Comparison of ENCODE assay signal across 15 cellular contexts in the genomic region with DNA sequence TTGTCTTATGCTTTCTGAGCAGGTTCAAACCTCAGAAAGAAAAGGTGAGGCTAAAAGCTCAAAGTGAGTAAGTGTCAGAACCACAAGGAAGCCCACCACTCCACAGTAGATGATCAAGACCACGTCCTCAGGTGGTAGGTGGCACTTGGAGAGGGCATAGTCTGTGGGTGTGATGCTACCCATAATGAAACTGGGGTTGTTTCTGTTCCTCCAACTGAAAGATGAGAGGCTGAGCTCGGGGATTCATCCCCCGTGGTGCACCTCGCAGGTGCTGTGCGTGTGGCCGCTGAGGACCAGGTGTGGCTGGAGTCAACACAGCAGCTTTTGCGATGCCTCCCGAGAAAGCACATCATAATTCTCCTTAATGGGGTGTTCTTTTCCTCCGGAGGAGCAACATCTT.
DNase-seq lines count a peak whose midpoint lies in the region; ATAC-seq and TF ChIP-seq lines count a peak whose summit lies in the region.
"Had no signal": no experiment of that assay in that cellular context is flagged by ENCODE, and none has a peak within 500 bp of the region (broad histone marks: within the 10 kb centered on the region; RNA-seq: fewer than 3 reads in every experiment).

No MANE protein-coding gene starts in this region.

- peak; percentile 67 for ATAC-seq in GM18868 (IDR thresholded peaks at IDR 0.05; ENCODE audit: unreplicated experiment)
- ATAC-seq in GM19324 (IDR thresholded peaks at IDR 0.05; ENCODE audit: low FRiP score, unreplicated experiment), result peak; percentile 49
- ATAC-seq in stimulated activated naive B cell treated with anti-CD40 and anti-IgM and Interleukin-4, amounts not matched to agents 10 μg/mL and 1 μg/mL and 100 μg/mL, for 72 hours (replicated peaks), result peak; percentile 77 to 79
- no peak for ATAC-seq in stimulated activated effector memory CD8-positive, alpha-beta T cell treated with anti-CD3 and anti-CD28 coated beads, Interleukin-12 subunit alpha, Interleukin-12 subunit beta, amount 100 ng/mL, for 72 hours
- no peak for ATAC-seq in Right ventricle myocardium superior (ENCODE audit: poor library complexity)
- ATAC-seq: GM23338, HCT116 had no signal

- no peak overlapping the region for H3K9ac ChIP-seq in OCI-LY3 (ENCODE audit: low read length)

- no peak for TF ChIP-seq CTCF in OCI-LY3 (IDR thresholded peaks at IDR 0.05; ENCODE audit: low read depth, low read length)

- no peaks in the 10 kb centered on the region for H3K79me2 ChIP-seq in OCI-LY3 (ENCODE audit: low read length)

- peaks cover 10% of the 10 kb centered on the region; the same call in 1 of the 2 replicates for H3K4me1 ChIP-seq in OCI-LY3 (ENCODE audit: low read length)

- no peak overlapping the region for H3K4me3 ChIP-seq in OCI-LY3 (ENCODE audit: low read length)
- H3K4me3 ChIP-seq: GM23338 had no signal

- H3K9me3 Mint-ChIP-seq in stimulated activated naive B cell treated with anti-CD40 and anti-IgM and Interleukin-4, amounts not matched to agents 10 μg/mL and 1 μg/mL and 100 μg/mL, for 72 hours, result no peaks in the 10 kb centered on the region
- H3K9me3 Mint-ChIP-seq in stimulated activated effector memory CD8-positive, alpha-beta T cell treated with anti-CD3 and anti-CD28 coated beads, Interleukin-12 subunit alpha, Interleukin-12 subunit beta, amount 100 ng/mL, for 72 hours, result no peaks in the 10 kb centered on the region

- no peaks in the 10 kb centered on the region for H4K20me1 ChIP-seq in OCI-LY3 (ENCODE audit: insufficient read depth, low read length)

- H3K4me3 Mint-ChIP-seq in stimulated activated naive B cell treated with anti-CD40 and anti-IgM and Interleukin-4, amounts not matched to agents 10 μg/mL and 1 μg/mL and 100 μg/mL, for 72 hours, result no peak overlapping the region
- no peak overlapping the region for H3K4me3 Mint-ChIP-seq in stimulated activated effector memory CD8-positive, alpha-beta T cell treated with anti-CD3 and anti-CD28 coated beads, Interleukin-12 subunit alpha, Interleukin-12 subunit beta, amount 100 ng/mL, for 72 hours
- H3K4me3 Mint-ChIP-seq: CD4-positive, alpha-beta memory T cell; GM23338; H9 had no signal

- no peaks in the 10 kb centered on the region for H3K27me3 ChIP-seq in OCI-LY3 (ENCODE audit: low read depth, low read length)

- intact Hi-C loops in Right ventricle myocardium superior (cut with DNase I), result no loop called here

- H3K9me3 ChIP-seq in OCI-LY3 (ENCODE audit: insufficient read depth, low read length), result no peaks in the 10 kb centered on the region

- DNase-seq in stimulated activated naive B cell treated with anti-CD40 and anti-IgM and Interleukin-4, amounts not matched to agents 10 μg/mL and 1 μg/mL and 100 μg/mL, for 72 hours, result no peak
- no peak for DNase-seq in stimulated activated effector memory CD8-positive, alpha-beta T cell treated with anti-CD3 and anti-CD28 coated beads, Interleukin-12 subunit alpha, Interleukin-12 subunit beta, amount 100 ng/mL, for 72 hours (ENCODE audit: low spot score in 2 of 2)
- DNase-seq in Right ventricle myocardium superior, result no peak
- DNase-seq: C1 segment of cervical spinal cord; Calu3; CD4-positive, alpha-beta memory T cell; COR-L47; DMS53; DND-41; H9 had no signal

- no peak overlapping the region for H2AFZ ChIP-seq in OCI-LY3 (ENCODE audit: low read depth, low read length)
- H2AFZ ChIP-seq: GM23338 had no signal

- H3K36me3 ChIP-seq in OCI-LY3 (replicated peaks; ENCODE audit: low read depth, low read length), result no peaks in the 10 kb centered on the region

- H3K27me3 Mint-ChIP-seq in stimulated activated naive B cell treated with anti-CD40 and anti-IgM and Interleukin-4, amounts not matched to agents 10 μg/mL and 1 μg/mL and 100 μg/mL, for 72 hours, result peaks cover 25 to 34% of the 10 kb centered on the region in 2 donors

- H3K27ac ChIP-seq in OCI-LY3 (ENCODE audit: low read length), result no peak overlapping the region

- no peaks in the 10 kb centered on the region for H3K36me3 Mint-ChIP-seq in stimulated activated naive B cell treated with anti-CD40 and anti-IgM and Interleukin-4, amounts not matched to agents 10 μg/mL and 1 μg/mL and 100 μg/mL, for 72 hours
- no peaks in the 10 kb centered on the region for H3K36me3 Mint-ChIP-seq in stimulated activated effector memory CD8-positive, alpha-beta T cell treated with anti-CD3 and anti-CD28 coated beads, Interleukin-12 subunit alpha, Interleukin-12 subunit beta, amount 100 ng/mL, for 72 hours

- H3K4me1 Mint-ChIP-seq in stimulated activated naive B cell treated with anti-CD40 and anti-IgM and Interleukin-4, amounts not matched to agents 10 μg/mL and 1 μg/mL and 100 μg/mL, for 72 hours, result peaks cover 0 to 2% of the 10 kb centered on the region in 2 donors
- no peaks in the 10 kb centered on the region for H3K4me1 Mint-ChIP-seq in stimulated activated effector memory CD8-positive, alpha-beta T cell treated with anti-CD3 and anti-CD28 coated beads, Interleukin-12 subunit alpha, Interleukin-12 subunit beta, amount 100 ng/mL, for 72 hours
- H3K4me1 Mint-ChIP-seq: CD4-positive, alpha-beta memory T cell had no signal

- H3K4me2 ChIP-seq in OCI-LY3 (ENCODE audit: low read length), result peak overlapping the region; percentile 16; the same call in 1 of the 2 replicates
- H3K4me2 ChIP-seq: GM23338 had no signal

- H3K27ac Mint-ChIP-seq in stimulated activated naive B cell treated with anti-CD40 and anti-IgM and Interleukin-4, amounts not matched to agents 10 μg/mL and 1 μg/mL and 100 μg/mL, for 72 hours, result no peak overlapping the region
- no peak overlapping the region for H3K27ac Mint-ChIP-seq in stimulated activated effector memory CD8-positive, alpha-beta T cell treated with anti-CD3 and anti-CD28 coated beads, Interleukin-12 subunit alpha, Interleukin-12 subunit beta, amount 100 ng/mL, for 72 hours
- H3K27ac Mint-ChIP-seq: CD4-positive, alpha-beta memory T cell; GM23338; H9 had no signal

Comparison
In these comparisons a context has a peak if more than half of its experiments do, and no peak if none do; other contexts are left out.
1. ATAC-seq: peak in GM18868 (single experiment), GM19324 (single experiment) and stimulated activated naive B cell treated with anti-CD40 and anti-IgM and Interleukin-4, amounts not matched to agents 10 μg/mL and 1 μg/mL and 100 μg/mL, for 72 hours (2 of 2); none in stimulated activated effector memory CD8-positive, alpha-beta T cell treated with anti-CD3 and anti-CD28 coated beads, Interleukin-12 subunit alpha, Interleukin-12 subunit beta, amount 100 ng/mL, for 72 hours (single experiment) and Right ventricle myocardium superior (single experiment).